Comparison of ENCODE assay signal across 8 cellular contexts in genomic region chr7:131945313-131945831, GRCh38.
A peak's percentile ranks its signal among the peaks of the same experiment; 100 is the strongest.
DNase-seq lines count a peak whose midpoint lies in the region; ATAC-seq, FAIRE-seq and TF ChIP-seq lines count a peak whose summit lies in the region.

No MANE protein-coding gene starts in this region.

- no peak overlapping the region for H2AK5ac ChIP-seq in H1 (ENCODE audit: low read depth, low read length)

- H3K56ac ChIP-seq in H1 (replicated peaks; ENCODE audit: insufficient read length, low read depth, low read length): no peak overlapping the region

- TF ChIP-seq EP300 in Ishikawa (IDR thresholded peaks at IDR 0.05; ENCODE audit: borderline replicate concordance): no peak
- TF ChIP-seq EP300 in H1 (IDR thresholded peaks at IDR 0.05; ENCODE audit: borderline replicate concordance in 1 of 2, low read depth in 2 of 2, low read length in 2 of 2): no peak; a peak in 1 of 3 replicates

- H3K27ac ChIP-seq in H1 (ENCODE audit: low read depth, low read length) (no peak overlapping the region), thoracic aorta (no peak overlapping the region)

- H4K20me1 ChIP-seq in H1 (replicated peaks in 1 of 2; ENCODE audit: control insufficient read depth in 1 of 2, insufficient read depth in 2 of 2, low read length in 2 of 2): no peaks in the 10 kb centered on the region

- no peak overlapping the region for H3K18ac ChIP-seq in H1 (ENCODE audit: extremely low read depth, low read length)

- ATAC-seq in thoracic aorta (ENCODE audit: insufficient number of reproducible peaks, low FRiP score, low read depth) (peak; percentile 39), HG03139 (IDR thresholded peaks at IDR 0.05; ENCODE audit: unreplicated experiment) (no peak)

- no peak overlapping the region for H2BK5ac ChIP-seq in H1 (ENCODE audit: low read depth, low read length)

- H3K4me3 ChIP-seq in AG10803 (ENCODE audit: low read length) (peak overlapping the region; percentile 52), H1 (ENCODE audit: extremely low read depth in 1 of 4, insufficient read depth in 2 of 4, low read depth in 3 of 4, low read length in 4 of 4) (peak overlapping the region in 1 of 4 experiments; percentile 33; a peak in 3 of 8 replicates), thoracic aorta (peak overlapping the region; percentile 68)

- no peak overlapping the region for H4K91ac ChIP-seq in H1 (replicated peaks; ENCODE audit: insufficient read length, low read length)

- 0 out of 4 replicates have a peak, but pooled peaks cover 0 to 4% of the 10 kb centered on the region in 2 experiments for H3K9me3 ChIP-seq in H1 (ENCODE audit: insufficient read depth in 2 of 2, low read depth in 1 of 2, low read length in 1 of 2)
- H3K9me3 ChIP-seq in thoracic aorta: no peaks in the 10 kb centered on the region

- no peaks in the 10 kb centered on the region; a peak in 1 of 7 replicates for H3K4me1 ChIP-seq in H1 (replicated peaks in 1 of 4; ENCODE audit: control insufficient read depth in 3 of 4, insufficient read depth in 4 of 4, low read length in 3 of 4)
- peaks cover 17 to 46% of the 10 kb centered on the region in 2 donors for H3K4me1 ChIP-seq in thoracic aorta (ENCODE audit: control insufficient read depth in 1 of 2, low read depth in 2 of 2)

- peak overlapping the region; percentile 99 for H2AFZ ChIP-seq in H1 (ENCODE audit: low read length)

- in situ Hi-C loops in SK-MEL-5 (cut with HindIII; ENCODE audit: low pct_unique_long_range_greater_than_20kb, low sequenced_read_pairs): no loop called here

- no peaks in the 10 kb centered on the region for H3K79me1 ChIP-seq in H1 (ENCODE audit: low read depth, low read length)

- TF ChIP-seq POLR2A in H1 (IDR thresholded peaks at IDR 0.05; ENCODE audit: control extremely low read depth in 1 of 2, low read depth in 2 of 2, low read length in 2 of 2): no peak

- H3K79me2 ChIP-seq in H1 (ENCODE audit: control insufficient read depth in 1 of 2, insufficient read depth in 2 of 2, low read length in 2 of 2): no peaks in the 10 kb centered on the region

- no peak overlapping the region for H3K4ac ChIP-seq in H1 (replicated peaks; ENCODE audit: insufficient read length, low read depth, low read length)

- H3K9ac ChIP-seq in H1 (replicated peaks in 1 of 4; ENCODE audit: extremely low read depth in 1 of 4, low read depth in 3 of 4, low read length in 3 of 4): no peak overlapping the region; a peak in 1 of 7 replicates

- H4K8ac ChIP-seq in H1 (ENCODE audit: extremely low read depth, insufficient read depth, low read length): peak overlapping the region; percentile 35; the same call in 1 of the 2 replicates

- no peak overlapping the region for H2BK120ac ChIP-seq in H1 (replicated peaks; ENCODE audit: low read depth, low read length)

- H3K4me2 ChIP-seq in H1 (ENCODE audit: insufficient read depth in 1 of 2, low read depth in 2 of 2, low read length in 2 of 2): peak overlapping the region in 1 of 2 experiments; percentile 57; a peak in 3 of 4 replicates

- no peak overlapping the region for H4K5ac ChIP-seq in H1 (ENCODE audit: insufficient read length, low read depth, low read length)

- no peak overlapping the region for H2BK12ac ChIP-seq in H1 (ENCODE audit: low read depth, low read length)

- no peak overlapping the region for H2BK20ac ChIP-seq in H1 (ENCODE audit: low read length)

- H3K27me3 ChIP-seq in H1 (replicated peaks in 1 of 4; ENCODE audit: control insufficient read depth in 3 of 4, extremely low read depth in 1 of 4, insufficient read depth in 3 of 4, low read length in 3 of 4) (peaks cover 0 to 14% (median 6%) of the 10 kb centered on the region in 4 experiments; a peak in 3 of 7 replicates), thoracic aorta (replicated peaks; ENCODE audit: insufficient read depth) (no peaks in the 10 kb centered on the region)

- no peak overlapping the region for H3K14ac ChIP-seq in H1 (ENCODE audit: insufficient read length)

- POLR2A ChIA-PET in H1 (lab: Charles Lee; ENCODE audit: partially characterized antibody): interaction anchor here (0.6 kb wide), 1 partner anchor 216 kb away, joined by 3 read pairs; no protein-coding TSS in a partner anchor

- peak; percentile 19 for DNase-seq in AG10803 (ENCODE audit: low read depth)
- peak; percentile 53 for DNase-seq in SK-MEL-5 (ENCODE audit: low read depth, low spot score)
- DNase-seq in H1 (ENCODE audit: low read depth in 1 of 2, low spot score in 2 of 2): peak; percentile 46 to 90
- peak; percentile 50 for DNase-seq in middle frontal gyrus (ENCODE audit: extremely low spot score, low spot score)
- no peak for DNase-seq in thoracic aorta (ENCODE audit: low spot score)

- FAIRE-seq in H1 (lab: Jason Lieb, UNC): no peak

- CTCF ChIA-PET in H1 (lab: Charles Lee; ENCODE audit: partially characterized antibody): interaction anchor here (0.5 to 3.9 kb wide), 67 partner anchors 10 to 641 kb away, joined by 3 to 41 read pairs (median 4); no protein-coding TSS in a partner anchor

- H3K23ac ChIP-seq in H1 (ENCODE audit: insufficient read length): no peak overlapping the region

- H2BK15ac ChIP-seq in H1 (ENCODE audit: low read length): no peak overlapping the region

- no peaks in the 10 kb centered on the region for H3K23me2 ChIP-seq in H1 (ENCODE audit: low read depth, low read length)

- peak; percentile 65 for TF ChIP-seq CTCF in AG10803 (conservative IDR thresholded peaks at IDR 0.05; ENCODE audit: low read length)
- TF ChIP-seq CTCF in GM12874 (IDR thresholded peaks at IDR 0.05; ENCODE audit: insufficient read depth, low read depth, low read length): peak; percentile 88
- peak; percentile 69 to 98 (median 81) for TF ChIP-seq CTCF in H1 (IDR thresholded peaks at IDR 0.05; ENCODE audit: control extremely low read depth in 1 of 3, insufficient read depth in 1 of 3, low read depth in 1 of 3, low read length in 3 of 3)
- peak; percentile 95 for TF ChIP-seq CTCF in thoracic aorta (IDR thresholded peaks at IDR 0.05)

- TF ChIP-seq RAD21 in Ishikawa (IDR thresholded peaks at IDR 0.05; ENCODE audit: low read depth) (peak; percentile 78), H1 (IDR thresholded peaks at IDR 0.05 in 1 of 2, conservative IDR thresholded peaks at IDR 0.05 in 1 of 2; ENCODE audit: low read depth in 2 of 2, low read length in 2 of 2) (peak; percentile 97 to 99)

- H3K36me3 ChIP-seq in H1 (ENCODE audit: control insufficient read depth in 2 of 4, insufficient read depth in 4 of 4, low read length in 3 of 4): no peaks in the 10 kb centered on the region
- H3K36me3 ChIP-seq in thoracic aorta: no peaks in the 10 kb centered on the region

- WGBS in H1 (ENCODE audit: extremely low coverage in 1 of 2, insufficient coverage in 1 of 2, insufficient read length in 1 of 2, insufficient replicate concordance in 2 of 2, low coverage in 1 of 2, low lambda C conversion rate in 2 of 2, missing lambda C conversion rate in 1 of 2), 2 experiments: 19% methylated on average over 26 of the region's 38 CpGs; no CpG with 5 or more reads in 1 of the 2 experiments

TF ChIP-seq in Ishikawa, 13 proteins besides CTCF, POLR2A, EP300 and RAD21 (continues in another document):
- TF ChIP-seq TAF1 (IDR thresholded peaks at IDR 0.05; ENCODE audit: low read depth): no peak
- no peak for TF ChIP-seq TCF12 (IDR thresholded peaks at IDR 0.05; ENCODE audit: low read depth)
- no peak for TF ChIP-seq CEBPB (IDR thresholded peaks at IDR 0.05)

TF ChIP-seq in H1, 55 proteins besides CTCF, POLR2A, EP300 and RAD21 (continues in another document):
- peak; percentile 33 for TF ChIP-seq KDM4A (IDR thresholded peaks at IDR 0.05; ENCODE audit: low read depth, low read length, severe bottlenecking)
- no peak for TF ChIP-seq SP4 (IDR thresholded peaks at IDR 0.05; ENCODE audit: low read length)
